19 cellular contexts compared by ENCODE assay signal in the genomic region with DNA sequence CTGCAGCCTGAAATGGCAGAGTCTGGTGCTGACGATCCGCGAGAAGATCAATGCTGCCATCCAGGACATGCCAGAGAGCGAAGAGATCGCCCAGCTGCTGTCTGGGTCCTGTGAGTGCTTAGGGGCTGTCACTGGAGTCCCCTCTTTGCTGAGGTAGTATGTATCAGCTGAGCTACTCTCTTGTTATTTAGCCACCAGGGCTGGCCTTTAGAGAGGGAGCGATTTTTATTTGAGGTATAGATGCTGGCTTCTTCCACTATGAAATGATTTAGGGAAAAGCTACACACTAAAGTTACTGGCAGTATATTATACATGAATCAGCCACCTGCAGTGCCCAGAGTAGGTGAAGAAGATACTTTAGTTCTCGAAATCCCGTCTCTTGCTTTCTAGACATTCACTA. TPM values are rescaled to one million over a fixed set of nuclear protein-coding genes. Genes with fewer than 3 reads are reported as not detected.
DNase-seq lines count a peak whose midpoint lies in the region; ATAC-seq, FAIRE-seq and TF ChIP-seq lines count a peak whose summit lies in the region.
"Had no signal": no experiment of that assay in that cellular context is flagged by ENCODE, and none has a peak within 500 bp of the region (broad histone marks: within the 10 kb centered on the region; RNA-seq: fewer than 3 reads in every experiment).

No MANE protein-coding gene starts in this region.

- H3K9me3 Mint-ChIP-seq in natural killer cell treated with Interleukin-12 subunit alpha and Interleukin-12 subunit beta and Interleukin-15 and Interleukin-18, amount 100 ng/mL, for 72 hours: no peaks in the 10 kb centered on the region
- H3K9me3 Mint-ChIP-seq in natural killer cell (no peaks in the 10 kb centered on the region), type B pancreatic cell (no peaks in the 10 kb centered on the region)

- H3K27me3 Mint-ChIP-seq in natural killer cell treated with Interleukin-12 subunit alpha and Interleukin-12 subunit beta and Interleukin-15 and Interleukin-18, amount 100 ng/mL, for 72 hours: peaks cover 0 to 3% of the 10 kb centered on the region in 2 donors
- H3K27me3 Mint-ChIP-seq in natural killer cell (ENCODE audit: low read depth in 2 of 2) (peaks cover 0 to 4% of the 10 kb centered on the region in 2 donors), type B pancreatic cell (no peaks in the 10 kb centered on the region)

- ATAC-seq in natural killer cell treated with Interleukin-12 subunit alpha and Interleukin-12 subunit beta and Interleukin-15 and Interleukin-18, amount 100 ng/mL, for 72 hours: no peak
- ATAC-seq in natural killer cell (no peak), pancreas (no peak)

- H3K4me1 ChIP-seq in pancreas: peaks cover under 1 to 13% (median 11%) of the 10 kb centered on the region in 3 donors

- intact Hi-C loops in natural killer cell (cut with micrococcal nuclease) (no loop called here), head of caudate nucleus (cut with DNase I) (loop anchor here (5.0 kb wide), 1 partner anchor 136 kb away; no protein-coding TSS in a partner anchor), pancreas (cut with DNase I) (no loop called here)

- DNase-seq in DMS 273 treated with DMSO at 0.1 percent for 48 hours (lab: John Stamatoyannopoulos, UW) (peak; percentile 56), DMS 273 (lab: John Stamatoyannopoulos, UW; ENCODE audit: unreplicated experiment) (no peak), natural killer cell (no peak), SKM-1 treated with dmso at 0.1 percent for 144 hours (lab: John Stamatoyannopoulos, UW; ENCODE audit: unreplicated experiment) (peak; percentile 90), type B pancreatic cell (ENCODE audit: extremely low spot score, unreplicated experiment) (no peak), head of caudate nucleus (no peak), pancreas (no peak)
- no peak for DNase-seq in natural killer cell treated with Interleukin-12 subunit alpha and Interleukin-12 subunit beta and Interleukin-15 and Interleukin-18, amount 100 ng/mL, for 72 hours (ENCODE audit: low spot score)
- DNase-seq: DMS79 treated with DMSO at 0.1 percent for 48 hours, IMR-90, NCI-H1092, NCI-H2029 treated with DMSO at 0.1 percent for 48 hours, Peyer's patch, SHP77 treated with DMSO at 0.1 percent for 48 hours had no signal

- FAIRE-seq in pancreas (lab: Jason Lieb, UNC): no peak
- FAIRE-seq: G401.6, GM12891 had no signal

- TF ChIP-seq CTCF in natural killer cell (IDR thresholded peaks at IDR 0.05) (no peak), type B pancreatic cell (conservative IDR thresholded peaks at IDR 0.05) (no peak), pancreas (IDR thresholded peaks at IDR 0.05) (no peak)

- no peak overlapping the region for H3K27ac ChIP-seq in pancreas
- H3K27ac ChIP-seq: 22Rv1, BLaER1, Peyer's patch had no signal

- H3K4me3 ChIP-seq in pancreas: no peak overlapping the region
- H3K4me3 ChIP-seq: BLaER1, Peyer's patch had no signal

- WGBS in pancreas, 2 donors: 87 to 88% methylated on average over 8 of the region's 8 CpGs

- peaks cover 11% of the 10 kb centered on the region for H3K36me3 Mint-ChIP-seq in natural killer cell treated with Interleukin-12 subunit alpha and Interleukin-12 subunit beta and Interleukin-15 and Interleukin-18, amount 100 ng/mL, for 72 hours
- peaks cover 8% of the 10 kb centered on the region for H3K36me3 Mint-ChIP-seq in natural killer cell
- H3K36me3 Mint-ChIP-seq in type B pancreatic cell: peaks cover 16% of the 10 kb centered on the region

- H3K27ac Mint-ChIP-seq in natural killer cell treated with Interleukin-12 subunit alpha and Interleukin-12 subunit beta and Interleukin-15 and Interleukin-18, amount 100 ng/mL, for 72 hours: no peak overlapping the region
- H3K27ac Mint-ChIP-seq in natural killer cell (no peak overlapping the region), type B pancreatic cell (no peak overlapping the region)

- no peaks in the 10 kb centered on the region for H3K9me3 ChIP-seq in pancreas
- H3K9me3 ChIP-seq: BLaER1, Caco-2, Peyer's patch had no signal

- H3K36me3 ChIP-seq in pancreas: peaks cover 3 to 49% (median 44%) of the 10 kb centered on the region in 3 donors

- no peaks in the 10 kb centered on the region for H3K27me3 ChIP-seq in pancreas
- H3K27me3 ChIP-seq: BLaER1, Peyer's patch had no signal

- H3K4me3 Mint-ChIP-seq in natural killer cell treated with Interleukin-12 subunit alpha and Interleukin-12 subunit beta and Interleukin-15 and Interleukin-18, amount 100 ng/mL, for 72 hours: peak overlapping the region; percentile 15
- no peak overlapping the region for H3K4me3 Mint-ChIP-seq in natural killer cell
- peak overlapping the region; percentile 20 for H3K4me3 Mint-ChIP-seq in type B pancreatic cell

- peaks cover 12 to 24% of the 10 kb centered on the region in 2 donors for H3K4me1 Mint-ChIP-seq in natural killer cell treated with Interleukin-12 subunit alpha and Interleukin-12 subunit beta and Interleukin-15 and Interleukin-18, amount 100 ng/mL, for 72 hours (ENCODE audit: low read depth in 2 of 2)
- H3K4me1 Mint-ChIP-seq in natural killer cell (peaks cover 14 to 24% of the 10 kb centered on the region in 2 donors), type B pancreatic cell (ENCODE audit: unreplicated experiment) (peaks cover 7% of the 10 kb centered on the region)

RNA-seq across cellular contexts. Expression of gene CDK5RAP3, which starts 2.6 kb away (rescaled TPM):
- total RNA-seq in natural killer cell treated with Interleukin-12 subunit alpha and Interleukin-12 subunit beta and Interleukin-15 and Interleukin-18, amount 100 ng/mL, for 72 hours: 100 to 1,000 TPM; 150 to 278 TPM
- 100 to 1,000 TPM; 289 to 300 (median 292) TPM for total RNA-seq in natural killer cell
- 187 and 217 TPM in 2 replicates for total RNA-seq in type B pancreatic cell (ENCODE audit: low replicate concordance)
- total RNA-seq in pancreas: 100 to 1,000 TPM; 134 to 234 (median 165) TPM
- 1,000 to 10,000 TPM; 1,052 to 1,312 TPM for polyA plus RNA-seq in pancreas

RNA-seq across cellular contexts. Expression of gene PRR15L, which starts 15.9 kb away (rescaled TPM):
- not detected for total RNA-seq in natural killer cell treated with Interleukin-12 subunit alpha and Interleukin-12 subunit beta and Interleukin-15 and Interleukin-18, amount 100 ng/mL, for 72 hours
- total RNA-seq in natural killer cell (not detected), type B pancreatic cell (ENCODE audit: low replicate concordance) (20.0 and 32.5 TPM in 2 replicates), pancreas (10 to 100 TPM; 26.6 to 68.6 (median 42.7) TPM)
- polyA plus RNA-seq in pancreas: 10 to 100 TPM; 59.9 to 64.9 TPM
- total RNA-seq: IMR-90 had no signal
- polyA plus RNA-seq: IMR-90 had no signal

RNA-seq across cellular contexts. Expression of gene PNPO, which starts 32.2 kb away (rescaled TPM):
- total RNA-seq in natural killer cell treated with Interleukin-12 subunit alpha and Interleukin-12 subunit beta and Interleukin-15 and Interleukin-18, amount 100 ng/mL, for 72 hours: 10 to 100 TPM; 21.5 to 39.9 TPM
- total RNA-seq in natural killer cell (10 to 100 TPM in 1 of 3 donors, 1 to 10 TPM in 2; 6.0 to 10.9 (median 9.3) TPM), type B pancreatic cell (ENCODE audit: low replicate concordance) (12.8 and 16.3 TPM in 2 replicates), pancreas (10 to 100 TPM; 13.2 to 23.5 (median 19.6) TPM)
- polyA plus RNA-seq in pancreas: 1 to 10 TPM; 6.5 to 7.6 TPM

Comparison
In these comparisons a context has a peak if more than half of its experiments do, and no peak if none do; other contexts are left out.
1. DNase-seq: peak in DMS 273 treated with DMSO at 0.1 percent for 48 hours (single experiment) and SKM-1 treated with dmso at 0.1 percent for 144 hours (single experiment); none in DMS 273 (single experiment), natural killer cell treated with Interleukin-12 subunit alpha and Interleukin-12 subunit beta and Interleukin-15 and Interleukin-18, amount 100 ng/mL, for 72 hours (single experiment), natural killer cell (single experiment), type B pancreatic cell (single experiment), head of caudate nucleus (0 of 42) and pancreas (0 of 6).
2. RNA of gene PRR15L, which starts 15.9 kb away (total RNA-seq): 26.6 to 68.6 TPM in pancreas and 20.0 to 32.5 TPM in type B pancreatic cell; not detected in natural killer cell treated with Interleukin-12 subunit alpha and Interleukin-12 subunit beta and Interleukin-15 and Interleukin-18, amount 100 ng/mL, for 72 hours and not detected in natural killer cell; every median in the first group is over 10 times any median in the second.